10 cellular contexts compared by ENCODE assay signal in the genomic region with DNA sequence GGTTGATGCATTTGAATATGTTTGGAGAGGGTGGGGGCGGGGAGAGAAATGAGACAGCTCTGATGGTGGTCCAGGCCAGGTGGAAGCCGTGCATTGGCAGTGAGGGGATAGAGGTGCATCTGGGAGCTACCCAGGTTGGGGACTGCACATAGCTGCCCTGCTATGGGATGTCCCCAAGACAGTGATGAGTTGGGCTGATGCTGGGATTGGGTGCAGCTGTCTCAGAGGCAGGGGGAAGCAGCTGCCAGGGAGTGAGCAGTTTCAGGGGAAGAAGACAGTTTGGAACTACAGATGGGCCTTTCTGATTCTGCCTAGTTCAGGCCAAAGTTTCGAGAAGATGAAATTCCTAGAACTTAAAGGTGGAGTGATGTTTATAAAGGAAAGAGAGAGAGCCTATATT. TPM values are rescaled to one million over a fixed set of nuclear protein-coding genes. Genes with fewer than 3 reads are reported as not detected.
DNase-seq lines count a peak whose midpoint lies in the region; ATAC-seq and TF ChIP-seq lines count a peak whose summit lies in the region.
"Had no signal": no experiment of that assay in that cellular context is flagged by ENCODE, and none has a peak within 500 bp of the region (broad histone marks: within the 10 kb centered on the region; RNA-seq: fewer than 3 reads in every experiment).

No MANE protein-coding gene starts in this region.

- H3K4me1 Mint-ChIP-seq in activated CD8-positive, alpha-beta T cell treated with anti-CD3 and anti-CD28 coated beads, Interleukin-2, amount 10 ng/mL, durations not matched to agents 7 days and 5 days (ENCODE audit: low read depth), result peaks cover 27% of the 10 kb centered on the region
- peaks cover 11 to 17% of the 10 kb centered on the region in 2 donors for H3K4me1 Mint-ChIP-seq in stimulated activated naive B cell treated with anti-CD40 and anti-IgM and Interleukin-4, amounts not matched to agents 10 μg/mL and 1 μg/mL and 100 μg/mL, for 72 hours

- H3K9me3 ChIP-seq in right atrium auricular region (no peaks in the 10 kb centered on the region), prostate gland (no peaks in the 10 kb centered on the region)

- intact Hi-C loops in prostate gland (cut with DNase I), result no loop called here

- H3K4me3 ChIP-seq in right atrium auricular region (no peak overlapping the region), prostate gland (no peak overlapping the region)

- H3K4me1 ChIP-seq in right atrium auricular region (peaks cover 0 to 16% of the 10 kb centered on the region in 2 donors), prostate gland (replicated peaks) (no peaks in the 10 kb centered on the region)

- TF ChIP-seq POLR2A in prostate gland (IDR thresholded peaks at IDR 0.05), result no peak

- peak overlapping the region; percentile 58 to 61 for H3K27ac ChIP-seq in right atrium auricular region
- peak overlapping the region in 1 of 2 donors; percentile 55 for H3K27ac ChIP-seq in prostate gland

- no peaks in the 10 kb centered on the region for H3K27me3 ChIP-seq in right atrium auricular region
- H3K27me3 ChIP-seq in prostate gland (replicated peaks; ENCODE audit: insufficient read depth), result no peaks in the 10 kb centered on the region

- POLR2A ChIA-PET in activated CD8-positive, alpha-beta T cell treated with anti-CD3 and anti-CD28 coated beads, Interleukin-2, amount 10 ng/mL, durations not matched to agents 7 days and 5 days (lab: Charles Lee), result interaction anchor here (0.6 kb wide), 1 partner anchor 25 kb away, joined by 3 read pairs; no protein-coding TSS in a partner anchor

- peak overlapping the region; percentile 90 for H3K27ac Mint-ChIP-seq in activated CD8-positive, alpha-beta T cell treated with anti-CD3 and anti-CD28 coated beads, Interleukin-2, amount 10 ng/mL, durations not matched to agents 7 days and 5 days
- H3K27ac Mint-ChIP-seq in stimulated activated naive B cell treated with anti-CD40 and anti-IgM and Interleukin-4, amounts not matched to agents 10 μg/mL and 1 μg/mL and 100 μg/mL, for 72 hours, result peak overlapping the region; percentile 59

- no peaks in the 10 kb centered on the region for H3K36me3 ChIP-seq in right atrium auricular region
- no peaks in the 10 kb centered on the region for H3K36me3 ChIP-seq in prostate gland

- CTCF ChIA-PET in activated CD8-positive, alpha-beta T cell treated with anti-CD3 and anti-CD28 coated beads, Interleukin-2, amount 10 ng/mL, durations not matched to agents 7 days and 5 days (lab: Charles Lee), result interaction anchor here (1.1 to 2.9 kb wide), 5 partner anchors 31 to 122 kb away, joined by 3 to 12 read pairs (median 9); no protein-coding TSS in a partner anchor

- H3K9me3 Mint-ChIP-seq in activated CD8-positive, alpha-beta T cell treated with anti-CD3 and anti-CD28 coated beads, Interleukin-2, amount 10 ng/mL, durations not matched to agents 7 days and 5 days (ENCODE audit: insufficient read depth), result no peaks in the 10 kb centered on the region
- no peaks in the 10 kb centered on the region for H3K9me3 Mint-ChIP-seq in stimulated activated naive B cell treated with anti-CD40 and anti-IgM and Interleukin-4, amounts not matched to agents 10 μg/mL and 1 μg/mL and 100 μg/mL, for 72 hours
- H3K9me3 Mint-ChIP-seq: naive B cell had no signal

- no peaks in the 10 kb centered on the region for H3K36me3 Mint-ChIP-seq in activated CD8-positive, alpha-beta T cell treated with anti-CD3 and anti-CD28 coated beads, Interleukin-2, amount 10 ng/mL, durations not matched to agents 7 days and 5 days (ENCODE audit: low read depth)
- H3K36me3 Mint-ChIP-seq in stimulated activated naive B cell treated with anti-CD40 and anti-IgM and Interleukin-4, amounts not matched to agents 10 μg/mL and 1 μg/mL and 100 μg/mL, for 72 hours, result no peaks in the 10 kb centered on the region
- H3K36me3 Mint-ChIP-seq: naive B cell had no signal

- DNase-seq in LHCN-M2 (ENCODE audit: low read depth), result peak; percentile 34
- DNase-seq in activated CD8-positive, alpha-beta T cell treated with anti-CD3 and anti-CD28 coated beads, Interleukin-2, amount 10 ng/mL, durations not matched to agents 7 days and 5 days, result no peak
- no peak for DNase-seq in right atrium auricular region (ENCODE audit: low spot score)
- DNase-seq in stimulated activated naive B cell treated with anti-CD40 and anti-IgM and Interleukin-4, amounts not matched to agents 10 μg/mL and 1 μg/mL and 100 μg/mL, for 72 hours, result no peak
- no peak for DNase-seq in prostate gland (ENCODE audit: low spot score)
- no peak for DNase-seq in NCI-H774 (lab: John Stamatoyannopoulos, UW)
- DNase-seq: naive B cell, NCI-H1092 treated with DMSO at 0.1 percent for 48 hours had no signal

- TF ChIP-seq CTCF in right atrium auricular region (IDR thresholded peaks at IDR 0.05) (no peak), prostate gland (IDR thresholded peaks at IDR 0.05) (no peak)

- H3K27me3 Mint-ChIP-seq in activated CD8-positive, alpha-beta T cell treated with anti-CD3 and anti-CD28 coated beads, Interleukin-2, amount 10 ng/mL, durations not matched to agents 7 days and 5 days (ENCODE audit: low read depth), result peaks cover 14% of the 10 kb centered on the region
- H3K27me3 Mint-ChIP-seq in stimulated activated naive B cell treated with anti-CD40 and anti-IgM and Interleukin-4, amounts not matched to agents 10 μg/mL and 1 μg/mL and 100 μg/mL, for 72 hours, result no peaks in the 10 kb centered on the region

- WGBS in prostate gland, result 73% methylated on average over 3 of the region's 3 CpGs

- peak overlapping the region; percentile 30 for H3K4me3 Mint-ChIP-seq in activated CD8-positive, alpha-beta T cell treated with anti-CD3 and anti-CD28 coated beads, Interleukin-2, amount 10 ng/mL, durations not matched to agents 7 days and 5 days
- H3K4me3 Mint-ChIP-seq in stimulated activated naive B cell treated with anti-CD40 and anti-IgM and Interleukin-4, amounts not matched to agents 10 μg/mL and 1 μg/mL and 100 μg/mL, for 72 hours, result no peak overlapping the region
- H3K4me3 Mint-ChIP-seq: naive B cell had no signal

- ATAC-seq in activated CD8-positive, alpha-beta T cell treated with anti-CD3 and anti-CD28 coated beads, Interleukin-2, amount 10 ng/mL, durations not matched to agents 7 days and 5 days, result peak; percentile 47
- no peak for ATAC-seq in stimulated activated naive B cell treated with anti-CD40 and anti-IgM and Interleukin-4, amounts not matched to agents 10 μg/mL and 1 μg/mL and 100 μg/mL, for 72 hours (replicated peaks)
- no peak for ATAC-seq in HG03439 (IDR thresholded peaks at IDR 0.05; ENCODE audit: unreplicated experiment)

RNA-seq across cellular contexts. Expression of gene SLCO2B1, which starts 23.4 kb away (rescaled TPM):
- not detected in 2 replicates for total RNA-seq in LHCN-M2 (2014; rRNA removed)
- 0.36 TPM for polyA plus RNA-seq in LHCN-M2 (2012)
- total RNA-seq in activated CD8-positive, alpha-beta T cell treated with anti-CD3 and anti-CD28 coated beads, Interleukin-2, amount 10 ng/mL, durations not matched to agents 7 days and 5 days, result not detected
- total RNA-seq in right atrium auricular region, result 10 to 100 TPM in 1 of 2 donors, 1 to 10 TPM in 1; 9.5 to 24.6 TPM
- total RNA-seq in prostate gland, result 10 to 100 TPM in 1 of 2 donors, 1 to 10 TPM in 1; 6.1 to 32.0 TPM
- total RNA-seq: HT1080 had no signal
